Comparison of ENCODE assay signal across 14 cellular contexts in the genomic region with DNA sequence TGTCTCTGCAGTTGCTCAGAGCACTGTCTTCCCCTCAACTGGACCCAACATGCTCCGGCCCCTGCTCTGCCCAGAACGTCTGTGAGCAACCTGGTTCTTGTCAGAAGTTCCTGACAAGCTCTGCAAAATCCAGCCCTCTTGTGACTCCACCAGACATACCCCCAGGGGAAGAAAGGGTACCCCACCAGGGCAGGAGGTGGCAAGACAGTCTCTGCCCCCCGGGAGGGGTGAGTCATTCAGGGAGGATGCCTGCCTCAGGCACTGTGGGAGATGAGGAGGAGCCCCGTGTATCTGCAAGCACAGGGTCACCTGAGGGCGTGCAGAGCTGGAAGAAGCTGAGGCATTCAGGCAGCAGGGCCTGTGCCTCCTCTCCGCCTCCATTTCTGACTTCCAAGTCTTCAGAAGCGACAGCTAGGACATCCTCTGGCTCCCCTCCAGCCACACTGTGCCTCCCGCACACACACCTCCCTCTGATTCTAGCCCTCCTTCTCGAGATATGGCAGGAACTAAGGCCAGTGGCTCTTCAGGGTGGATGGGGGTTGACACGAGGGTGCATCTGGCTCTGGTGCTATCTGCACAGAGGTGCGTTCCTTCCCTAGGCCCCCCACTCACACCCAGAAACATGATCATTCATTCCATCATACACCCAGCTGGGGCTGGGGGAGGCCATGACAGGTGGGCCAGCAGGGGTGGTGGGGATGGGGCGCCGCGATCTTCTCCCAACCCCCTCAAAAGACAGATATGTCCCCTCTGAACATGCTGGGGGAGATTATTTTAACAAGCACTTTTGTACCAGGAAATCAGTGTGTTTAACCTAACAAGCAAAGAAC.
DNase-seq lines count a peak whose midpoint lies in the region; ATAC-seq and TF ChIP-seq lines count a peak whose summit lies in the region.
"Had no signal": no experiment of that assay in that cellular context is flagged by ENCODE, and none has a peak within 500 bp of the region (broad histone marks: within the 10 kb centered on the region; RNA-seq: fewer than 3 reads in every experiment).

No MANE protein-coding gene starts in this region.

- H4K20me1 ChIP-seq in H9 (ENCODE audit: control insufficient read depth, insufficient read depth, insufficient read length): no peaks in the 10 kb centered on the region

- POLR2A ChIA-PET in naive thymus-derived CD4-positive, alpha-beta T cell (lab: Charles Lee): no interaction called here

- H3K23ac ChIP-seq in H9 (ENCODE audit: insufficient read length, low read depth, low read length): no peak overlapping the region

- H3K36me3 ChIP-seq in naive thymus-derived CD4-positive, alpha-beta T cell (ENCODE audit: control insufficient read depth in 2 of 3, insufficient read depth in 3 of 3, low read length in 3 of 3): no peaks in the 10 kb centered on the region

- H3K14ac ChIP-seq in H9 (ENCODE audit: insufficient read depth, low read length): no peak overlapping the region

- no peaks in the 10 kb centered on the region for H3K4me1 Mint-ChIP-seq in H9
- peaks cover 37% of the 10 kb centered on the region for H3K4me1 Mint-ChIP-seq in mesothelial cell of epicardium
- H3K4me1 Mint-ChIP-seq in naive thymus-derived CD4-positive, alpha-beta T cell: no peaks in the 10 kb centered on the region
- H3K4me1 Mint-ChIP-seq: activated naive CD8-positive, alpha-beta T cell treated with anti-CD3 and anti-CD28 coated beads, Interleukin-2, amount 10 ng/mL, durations not matched to agents 7 days and 5 days; immature natural killer cell; naive thymus-derived CD8-positive, alpha-beta T cell; stimulated activated naive CD8-positive, alpha-beta T cell treated with anti-CD3 and anti-CD28 coated beads, Interleukin-15, amount 100 ng/mL, for 72 hours had no signal

- no peaks in the 10 kb centered on the region for H3K36me3 Mint-ChIP-seq in H9 (ENCODE audit: insufficient read depth in 1 of 3, low read depth in 3 of 3)
- H3K36me3 Mint-ChIP-seq in mesothelial cell of epicardium: no peaks in the 10 kb centered on the region
- H3K36me3 Mint-ChIP-seq in naive thymus-derived CD4-positive, alpha-beta T cell: no peaks in the 10 kb centered on the region
- H3K36me3 Mint-ChIP-seq: activated naive CD8-positive, alpha-beta T cell treated with anti-CD3 and anti-CD28 coated beads, Interleukin-2, amount 10 ng/mL, durations not matched to agents 7 days and 5 days; immature natural killer cell; naive thymus-derived CD8-positive, alpha-beta T cell had no signal

- no peaks in the 10 kb centered on the region for H3K4me1 ChIP-seq in H9 (ENCODE audit: insufficient read depth, low read length)
- no peaks in the 10 kb centered on the region for H3K4me1 ChIP-seq in naive thymus-derived CD4-positive, alpha-beta T cell (ENCODE audit: control insufficient read depth in 2 of 2, insufficient read depth in 2 of 2, low read length in 2 of 2)

- no peak overlapping the region for H3K9ac ChIP-seq in H9 (ENCODE audit: extremely low read depth, insufficient read length, low read length)

- no peak overlapping the region for H3K4me2 ChIP-seq in H9 (ENCODE audit: insufficient read depth, insufficient read length, low read length)

- H2BK120ac ChIP-seq in H9 (ENCODE audit: low read depth, low read length, poor library complexity, severe bottlenecking): no peak overlapping the region

- H3K27me3 Mint-ChIP-seq in H9 (ENCODE audit: low read depth): peaks cover 9% of the 10 kb centered on the region
- H3K27me3 Mint-ChIP-seq in mesothelial cell of epicardium (ENCODE audit: low read depth): no peaks in the 10 kb centered on the region
- peaks cover 0 to 3% (median 0%) of the 10 kb centered on the region in 5 donors for H3K27me3 Mint-ChIP-seq in naive thymus-derived CD4-positive, alpha-beta T cell
- H3K27me3 Mint-ChIP-seq: activated naive CD8-positive, alpha-beta T cell treated with anti-CD3 and anti-CD28 coated beads, Interleukin-2, amount 10 ng/mL, durations not matched to agents 7 days and 5 days; stimulated activated naive CD8-positive, alpha-beta T cell treated with anti-CD3 and anti-CD28 coated beads, Interleukin-15, amount 100 ng/mL, for 72 hours had no signal

- H3K27ac ChIP-seq in H9 (ENCODE audit: insufficient read length, low read depth, low read length): no peak overlapping the region
- no peak overlapping the region for H3K27ac ChIP-seq in naive thymus-derived CD4-positive, alpha-beta T cell (ENCODE audit: low read depth, low read length)

- no peaks in the 10 kb centered on the region for H3K79me2 ChIP-seq in H9 (ENCODE audit: insufficient read depth, low read length)

- no peak overlapping the region for H2BK5ac ChIP-seq in H9 (ENCODE audit: insufficient read length, low read length)

- H3K9me3 Mint-ChIP-seq in H9 (no peaks in the 10 kb centered on the region; a peak in 2 of 5 replicates), mesothelial cell of epicardium (no peaks in the 10 kb centered on the region)
- no peaks in the 10 kb centered on the region for H3K9me3 Mint-ChIP-seq in naive thymus-derived CD4-positive, alpha-beta T cell
- H3K9me3 Mint-ChIP-seq: activated naive CD8-positive, alpha-beta T cell treated with anti-CD3 and anti-CD28 coated beads, Interleukin-2, amount 10 ng/mL, durations not matched to agents 7 days and 5 days; immature natural killer cell; naive thymus-derived CD8-positive, alpha-beta T cell; stimulated activated naive CD8-positive, alpha-beta T cell treated with anti-CD3 and anti-CD28 coated beads, Interleukin-15, amount 100 ng/mL, for 72 hours had no signal

- H3K18ac ChIP-seq in H9 (ENCODE audit: insufficient read length, low read depth, low read length): no peak overlapping the region

- no peaks in the 10 kb centered on the region for H3K23me2 ChIP-seq in H9 (ENCODE audit: insufficient read length, low read depth, low read length, poor library complexity, severe bottlenecking)

- H3K4me3 Mint-ChIP-seq in H9: no peak overlapping the region
- no peak overlapping the region for H3K4me3 Mint-ChIP-seq in mesothelial cell of epicardium
- no peak overlapping the region for H3K4me3 Mint-ChIP-seq in naive thymus-derived CD4-positive, alpha-beta T cell
- H3K4me3 Mint-ChIP-seq: activated naive CD8-positive, alpha-beta T cell treated with anti-CD3 and anti-CD28 coated beads, Interleukin-2, amount 10 ng/mL, durations not matched to agents 7 days and 5 days; immature natural killer cell; naive thymus-derived CD8-positive, alpha-beta T cell; stimulated activated naive CD8-positive, alpha-beta T cell treated with anti-CD3 and anti-CD28 coated beads, Interleukin-15, amount 100 ng/mL, for 72 hours had no signal

- peak; percentile 43 for DNase-seq in Daoy (ENCODE audit: low read depth)
- DNase-seq in H9: peak; percentile 25
- DNase-seq in cerebellum (ENCODE audit: low spot score): peak; percentile 53
- no peak for DNase-seq in mesothelial cell of epicardium (ENCODE audit: low spot score in 2 of 2, unreplicated experiment in 2 of 2)
- DNase-seq in NCI-H2107 (lab: John Stamatoyannopoulos, UW): no peak
- no peak for DNase-seq in naive thymus-derived CD4-positive, alpha-beta T cell
- DNase-seq: activated naive CD8-positive, alpha-beta T cell treated with anti-CD3 and anti-CD28 coated beads, Interleukin-2, amount 10 ng/mL, durations not matched to agents 7 days and 5 days; GDM1; immature natural killer cell; SHP77; stimulated activated naive CD8-positive, alpha-beta T cell treated with anti-CD3 and anti-CD28 coated beads, Interleukin-15, amount 100 ng/mL, for 72 hours had no signal

- H3K4ac ChIP-seq in H9 (ENCODE audit: low read depth, low read length): no peak overlapping the region

- intact Hi-C loops in naive thymus-derived CD4-positive, alpha-beta T cell (cut with micrococcal nuclease): no loop called here

- no peak overlapping the region for H4K8ac ChIP-seq in H9 (replicated peaks; ENCODE audit: insufficient read length, low read depth, low read length)

- CTCF ChIA-PET in naive thymus-derived CD4-positive, alpha-beta T cell (lab: Charles Lee): interaction anchor here (0.6 kb wide), 1 partner anchor 218 kb away, joined by 3 read pairs; no protein-coding TSS in a partner anchor

- TF ChIP-seq CTCF in H9 (conservative IDR thresholded peaks at IDR 0.05): no peak
- TF ChIP-seq CTCF in mesothelial cell of epicardium (IDR thresholded peaks at IDR 0.05; ENCODE audit: unreplicated experiment): no peak

- H3K4me3 ChIP-seq in naive thymus-derived CD4-positive, alpha-beta T cell (ENCODE audit: low read length): no peak overlapping the region

- no peak overlapping the region for H2BK20ac ChIP-seq in H9 (ENCODE audit: low read depth, low read length, poor library complexity, severe bottlenecking)

- no peaks in the 10 kb centered on the region for H3K9me3 ChIP-seq in H9 (ENCODE audit: control insufficient read depth, low read depth, low read length)
- H3K9me3 ChIP-seq in naive thymus-derived CD4-positive, alpha-beta T cell (ENCODE audit: control insufficient read depth in 2 of 3, low read length in 3 of 3): no peaks in the 10 kb centered on the region

- H3K56ac ChIP-seq in H9 (ENCODE audit: insufficient read length, low read depth, low read length): no peak overlapping the region

- ATAC-seq in HG02870 (IDR thresholded peaks at IDR 0.05; ENCODE audit: unreplicated experiment): no peak
- ATAC-seq in HG03460 (IDR thresholded peaks at IDR 0.05; ENCODE audit: unreplicated experiment): no peak
- ATAC-seq in naive thymus-derived CD4-positive, alpha-beta T cell: no peak
- ATAC-seq: naive thymus-derived CD8-positive, alpha-beta T cell had no signal

- H2BK15ac ChIP-seq in H9 (ENCODE audit: low read depth, low read length): no peak overlapping the region

- H3T11ph ChIP-seq in H9 (ENCODE audit: low read length): no peak overlapping the region

- H3K79me1 ChIP-seq in H9 (ENCODE audit: insufficient read depth, low read depth, low read length, poor library complexity, severe bottlenecking): no peaks in the 10 kb centered on the region

- no peak overlapping the region for H2AFZ ChIP-seq in H9 (ENCODE audit: low read length)

- WGBS in H9 (ENCODE audit: extremely low coverage, insufficient read length, low lambda C conversion rate): no CpG with 5 or more reads among the region's 14 CpGs

- H2AK5ac ChIP-seq in H9 (ENCODE audit: insufficient read length, low read length): no peak overlapping the region

- H3K27ac Mint-ChIP-seq in H9: no peak overlapping the region
- peak overlapping the region; percentile 60 for H3K27ac Mint-ChIP-seq in mesothelial cell of epicardium
- no peak overlapping the region for H3K27ac Mint-ChIP-seq in naive thymus-derived CD4-positive, alpha-beta T cell
- H3K27ac Mint-ChIP-seq: activated naive CD8-positive, alpha-beta T cell treated with anti-CD3 and anti-CD28 coated beads, Interleukin-2, amount 10 ng/mL, durations not matched to agents 7 days and 5 days; immature natural killer cell; naive thymus-derived CD8-positive, alpha-beta T cell; stimulated activated naive CD8-positive, alpha-beta T cell treated with anti-CD3 and anti-CD28 coated beads, Interleukin-15, amount 100 ng/mL, for 72 hours had no signal

- no peak overlapping the region for H4K91ac ChIP-seq in H9 (ENCODE audit: insufficient read length, low read depth, low read length)

- H3K27me3 ChIP-seq in H9 (ENCODE audit: insufficient read depth, low read length): no peaks in the 10 kb centered on the region
- no peaks in the 10 kb centered on the region for H3K27me3 ChIP-seq in naive thymus-derived CD4-positive, alpha-beta T cell (ENCODE audit: control insufficient read depth in 2 of 2, insufficient read depth in 2 of 2, low read length in 2 of 2)

- H4K5ac ChIP-seq in H9 (ENCODE audit: insufficient read length, low read depth, low read length): no peak overlapping the region

- H2BK12ac ChIP-seq in H9 (ENCODE audit: insufficient read length, low read depth, low read length): no peak overlapping the region

Comparison
In these comparisons a context has a peak if more than half of its experiments do, and no peak if none do; other contexts are left out.
1. DNase-seq: peak in Daoy (single experiment), H9 (single experiment) and cerebellum (single experiment); none in mesothelial cell of epicardium (0 of 2), NCI-H2107 (single experiment) and naive thymus-derived CD4-positive, alpha-beta T cell (0 of 9).